32 cellular contexts compared by ENCODE assay signal in genomic region chr9:103867886-103868285, GRCh38.
"Had no signal": no experiment of that assay in that cellular context is flagged by ENCODE, and none has a peak within 500 bp of the region (broad histone marks: within the 10 kb centered on the region; RNA-seq: fewer than 3 reads in every experiment).

No MANE protein-coding gene starts in this region.

- H3K27me3 ChIP-seq: adrenal gland, ascending aorta, brain microvascular endothelial cell, heart left ventricle, pancreas, sigmoid colon, stomach, suprapubic skin, tibial nerve had no signal

- H3K9me3 Mint-ChIP-seq: activated naive CD4-positive, alpha-beta T cell treated with anti-CD3 and anti-CD28 coated beads for 36 hours; activated naive CD8-positive, alpha-beta T cell treated with anti-CD3 and anti-CD28 coated beads for 36 hours; activated T-helper 1 cell treated with anti-CD3 and anti-CD28 coated beads, Interleukin-12 subunit alpha, Interleukin-12 subunit beta, Interleukin-2, Interleukin-4 antibody, amounts not matched to agents 30 ng/mL and 10 ng/mL and 1 ng/mL, durations not matched to agents 14 hours and 24 hours and 36 hours; dendritic cell treated with granulocyte-macrophage colony-stimulating factor and Interleukin-4, amounts not matched to agents 40 ng/mL and 50 ng/mL, for 4 days; memory B cell; neural crest cell had no signal

- DNase-seq: activated CD4-positive, alpha-beta T cell treated with anti-CD3 and anti-CD28 coated beads for 36 hours; activated CD4-positive, alpha-beta T cell treated with anti-CD3 and anti-CD28 coated beads, Interleukin-2, amount 50 U/mL, for 4 hours; activated CD4-positive, CD25-positive, alpha-beta regulatory T cell; activated CD8-positive, alpha-beta memory T cell treated with anti-CD3 and anti-CD28 coated beads, Interleukin-2, amount 50 U/mL, for 4 hours; activated effector memory CD4-positive, alpha-beta T cell treated with anti-CD3 and anti-CD28 coated beads, Interleukin-2, amount 50 U/mL, for 16 hours; activated naive CD4-positive, alpha-beta T cell treated with anti-CD3 and anti-CD28 coated beads for 36 hours; activated naive CD8-positive, alpha-beta T cell treated with anti-CD3 and anti-CD28 coated beads for 36 hours; activated T-cell treated with anti-CD3 and anti-CD28 coated beads, Interleukin-2, amount 50 U/mL, for 1 hour; adrenal gland; brain microvascular endothelial cell; central memory CD4-positive, alpha-beta T cell; effector CD4-positive, alpha-beta T cell; heart left ventricle; hypothalamus; immature natural killer cell; naive thymus-derived CD8-positive, alpha-beta T cell; nucleus accumbens; pancreas; psoas muscle; sigmoid colon; stimulated activated CD4-positive, alpha-beta T cell treated with anti-CD3 and anti-CD28 coated beads, Interleukin-15, amount 100 ng/mL, for 24 hours; stimulated activated CD4-positive, alpha-beta T cell treated with anti-CD3 and anti-CD28 coated beads, Interleukin-2, amount 100 ng/mL, for 24 hours; stimulated activated naive B cell treated with anti-CD40 and anti-IgM and Interleukin-4, amounts not matched to agents 10 μg/mL and 1 μg/mL and 100 μg/mL, for 72 hours; stomach had no signal

- H3K4me3 Mint-ChIP-seq: activated CD4-positive, alpha-beta T cell treated with anti-CD3 and anti-CD28 coated beads for 36 hours; activated naive CD4-positive, alpha-beta T cell treated with anti-CD3 and anti-CD28 coated beads for 36 hours; activated naive CD8-positive, alpha-beta T cell treated with anti-CD3 and anti-CD28 coated beads for 36 hours; activated T-helper 1 cell treated with anti-CD3 and anti-CD28 coated beads, Interleukin-12 subunit alpha, Interleukin-12 subunit beta, Interleukin-2, Interleukin-4 antibody, amounts not matched to agents 30 ng/mL and 10 ng/mL and 1 ng/mL, durations not matched to agents 14 hours and 24 hours and 36 hours; dendritic cell treated with granulocyte-macrophage colony-stimulating factor and Interleukin-4, amounts not matched to agents 40 ng/mL and 50 ng/mL, for 4 days; immature natural killer cell; memory B cell; naive thymus-derived CD8-positive, alpha-beta T cell; neural crest cell; stimulated activated naive B cell treated with anti-CD40 and anti-IgM and Interleukin-4, amounts not matched to agents 10 μg/mL and 1 μg/mL and 100 μg/mL, for 72 hours had no signal

- H3K4me1 Mint-ChIP-seq: activated CD4-positive, alpha-beta T cell treated with anti-CD3 and anti-CD28 coated beads for 36 hours; activated naive CD8-positive, alpha-beta T cell treated with anti-CD3 and anti-CD28 coated beads for 36 hours; immature natural killer cell; memory B cell; naive thymus-derived CD8-positive, alpha-beta T cell; neural crest cell; stimulated activated naive B cell treated with anti-CD40 and anti-IgM and Interleukin-4, amounts not matched to agents 10 μg/mL and 1 μg/mL and 100 μg/mL, for 72 hours had no signal

- H3K27me3 Mint-ChIP-seq: activated CD4-positive, alpha-beta T cell treated with anti-CD3 and anti-CD28 coated beads for 36 hours; activated naive CD8-positive, alpha-beta T cell treated with anti-CD3 and anti-CD28 coated beads for 36 hours; dendritic cell treated with granulocyte-macrophage colony-stimulating factor and Interleukin-4, amounts not matched to agents 40 ng/mL and 50 ng/mL, for 4 days; memory B cell; naive thymus-derived CD8-positive, alpha-beta T cell; stimulated activated naive B cell treated with anti-CD40 and anti-IgM and Interleukin-4, amounts not matched to agents 10 μg/mL and 1 μg/mL and 100 μg/mL, for 72 hours had no signal

- H3K27ac Mint-ChIP-seq: activated CD4-positive, alpha-beta T cell treated with anti-CD3 and anti-CD28 coated beads for 36 hours; activated naive CD4-positive, alpha-beta T cell treated with anti-CD3 and anti-CD28 coated beads for 36 hours; activated naive CD8-positive, alpha-beta T cell treated with anti-CD3 and anti-CD28 coated beads for 36 hours; activated T-helper 1 cell treated with anti-CD3 and anti-CD28 coated beads, Interleukin-12 subunit alpha, Interleukin-12 subunit beta, Interleukin-2, Interleukin-4 antibody, amounts not matched to agents 30 ng/mL and 10 ng/mL and 1 ng/mL, durations not matched to agents 14 hours and 24 hours and 36 hours; dendritic cell treated with granulocyte-macrophage colony-stimulating factor and Interleukin-4, amounts not matched to agents 40 ng/mL and 50 ng/mL, for 4 days; immature natural killer cell; memory B cell; naive thymus-derived CD8-positive, alpha-beta T cell; stimulated activated naive B cell treated with anti-CD40 and anti-IgM and Interleukin-4, amounts not matched to agents 10 μg/mL and 1 μg/mL and 100 μg/mL, for 72 hours had no signal

- H3K36me3 Mint-ChIP-seq: activated naive CD8-positive, alpha-beta T cell treated with anti-CD3 and anti-CD28 coated beads for 36 hours; immature natural killer cell; memory B cell; naive thymus-derived CD8-positive, alpha-beta T cell; stimulated activated naive B cell treated with anti-CD40 and anti-IgM and Interleukin-4, amounts not matched to agents 10 μg/mL and 1 μg/mL and 100 μg/mL, for 72 hours had no signal

- H3K27ac ChIP-seq: adrenal gland, ascending aorta, brain microvascular endothelial cell, epithelial cell of prostate, heart left ventricle, pancreas, psoas muscle, sigmoid colon, stomach, suprapubic skin, tibial nerve had no signal

- ATAC-seq: activated CD4-positive, alpha-beta T cell treated with anti-CD3 and anti-CD28 coated beads for 36 hours; heart left ventricle; naive thymus-derived CD8-positive, alpha-beta T cell; pancreas; psoas muscle; stimulated activated naive B cell treated with anti-CD40 and anti-IgM and Interleukin-4, amounts not matched to agents 10 μg/mL and 1 μg/mL and 100 μg/mL, for 72 hours had no signal

- H3K4me1 ChIP-seq: adrenal gland, ascending aorta, heart left ventricle, pancreas, psoas muscle, sigmoid colon, stomach, suprapubic skin, tibial nerve had no signal

- H3K9me3 ChIP-seq: adrenal gland, ascending aorta, heart left ventricle, pancreas, psoas muscle, sigmoid colon, stomach, suprapubic skin, tibial nerve had no signal

- H3K4me3 ChIP-seq: adrenal gland, ascending aorta, heart left ventricle, pancreas, psoas muscle, sigmoid colon, stomach, suprapubic skin, tibial nerve had no signal

- H3K36me3 ChIP-seq: adrenal gland, ascending aorta, brain microvascular endothelial cell, heart left ventricle, pancreas, sigmoid colon, stomach, suprapubic skin, tibial nerve had no signal
